ENCODE assay signal across 29 cellular contexts in genomic region chr19:464146-464545, GRCh38. TPM values are rescaled to one million over a fixed set of nuclear protein-coding genes. Genes with fewer than 3 reads are reported as not detected.
A peak's percentile ranks its signal among the peaks of the same experiment; 100 is the strongest.
DNase-seq lines count a peak whose midpoint lies in the region; ATAC-seq, FAIRE-seq and TF ChIP-seq lines count a peak whose summit lies in the region.
"Had no signal": no experiment of that assay in that cellular context is flagged by ENCODE, and none has a peak within 500 bp of the region (broad histone marks: within the 10 kb centered on the region; RNA-seq: fewer than 3 reads in every experiment).

No MANE protein-coding gene starts in this region.

- H3K4me1 ChIP-seq in HepG2 (ENCODE audit: insufficient read depth, low read length) (peaks cover 33% of the 10 kb centered on the region), right lobe of liver (peaks cover 0 to 9% (median 0%) of the 10 kb centered on the region in 4 donors), endodermal cell (ENCODE audit: control insufficient read depth, insufficient read depth, low read length) (no peaks in the 10 kb centered on the region), neuronal stem cell (ENCODE audit: control insufficient read depth in 2 of 2, insufficient read depth in 1 of 2, low read depth in 1 of 2, low read length in 2 of 2) (peaks cover 5 to 10% of the 10 kb centered on the region in 2 donors)
- H3K4me1 ChIP-seq: BE2C had no signal

- TF ChIP-seq RAD21 in HepG2 (CRISPR knock-in tag; IDR thresholded peaks at IDR 0.05) = no peak

- H3K79me1 ChIP-seq in neuronal stem cell (ENCODE audit: low read depth, low read length) = no peaks in the 10 kb centered on the region

- in situ Hi-C loops in HepG2 (cut with HindIII; ENCODE audit: extremely low pct_ligation_motif_present, low pct_unique_long_range_greater_than_20kb) = no loop called here

- H4K20me1 ChIP-seq in HepG2 (ENCODE audit: insufficient read depth, low read length) = peaks cover under 1% of the 10 kb centered on the region; the same call in 1 of the 2 replicates
- H4K20me1 ChIP-seq: BLaER1 had no signal

- peak overlapping the region; percentile 4 for H2AK5ac ChIP-seq in neuronal stem cell (ENCODE audit: low read depth, low read length)

- BruUV-seq in HepG2 (replicated peaks; lab: Mats Ljungman, UMichigan) = no TSS peak

- no peak overlapping the region for H3K18ac ChIP-seq in neuronal stem cell (ENCODE audit: low read length)

- H2BK5ac ChIP-seq in neuronal stem cell (ENCODE audit: low read length) = no peak overlapping the region

- TF ChIP-seq CTCF in HepG2 (CRISPR knock-in tag; IDR thresholded peaks at IDR 0.05) (no peak), right lobe of liver (IDR thresholded peaks at IDR 0.05) (no peak), endodermal cell (conservative IDR thresholded peaks at IDR 0.05) (no peak)

- H3K4me2 ChIP-seq in HepG2 (ENCODE audit: low read depth, low read length) (no peak overlapping the region), neuronal stem cell (ENCODE audit: insufficient read depth, low read length, poor library complexity, severe bottlenecking) (no peak overlapping the region)
- H3K4me2 ChIP-seq: BLaER1 had no signal

- H3K27me3 ChIP-seq in HepG2 (ENCODE audit: control insufficient read depth in 1 of 2, insufficient read depth in 2 of 2, low read length in 2 of 2) (peaks cover 1 to 5% of the 10 kb centered on the region in 2 experiments; a peak in 2 of 5 replicates), right lobe of liver (no peaks in the 10 kb centered on the region), endodermal cell (ENCODE audit: control insufficient read depth, insufficient read depth, low read length, poor library complexity, severe bottlenecking) (no peaks in the 10 kb centered on the region), neuronal stem cell (ENCODE audit: control insufficient read depth in 3 of 3, insufficient read depth in 3 of 3, low read depth in 1 of 3, low read length in 3 of 3) (peaks cover 0 to 28% (median 13%) of the 10 kb centered on the region in 3 experiments)
- H3K27me3 ChIP-seq: BLaER1 had no signal

- ATAC-seq in HepG2 = no peak
- ATAC-seq in right lobe of liver = no peak
- no peak for ATAC-seq in HG03108 (IDR thresholded peaks at IDR 0.05; ENCODE audit: unreplicated experiment)
- ATAC-seq: GM12878 had no signal

- H3K23ac ChIP-seq in neuronal stem cell (ENCODE audit: low read depth, low read length, poor library complexity) = no peak overlapping the region

- no peak overlapping the region for H4K8ac ChIP-seq in neuronal stem cell (ENCODE audit: low read depth, low read length)

- TF ChIP-seq POLR2A in HepG2 (IDR thresholded peaks at IDR 0.05; ENCODE audit: insufficient read depth in 1 of 2, low read depth in 2 of 2, low read length in 2 of 2) (no peak), right lobe of liver (IDR thresholded peaks at IDR 0.05) (no peak)

- CTCF ChIA-PET in HepG2 (lab: Yijun Ruan, JAX; ENCODE audit: low intra/inter-chr PET ratio, low total read pairs) = no interaction called here

- no peak for TF ChIP-seq EP300 in HepG2 (IDR thresholded peaks at IDR 0.05; ENCODE audit: low read depth in 2 of 2, low read length in 2 of 2)
- no peak for TF ChIP-seq EP300 in HepG2 (CRISPR knock-in tag; IDR thresholded peaks at IDR 0.05; ENCODE audit: borderline replicate concordance)

- POLR2A ChIA-PET in HepG2 (lab: Yijun Ruan, JAX) = no interaction called here

- H3K9ac ChIP-seq in HepG2 (ENCODE audit: insufficient read depth, low read depth, low read length) (0 out of 2 replicates have a peak overlapping the region, but pooled peaks have one; percentile 8), endodermal cell (ENCODE audit: extremely low read depth, low read length, poor library complexity, severe bottlenecking) (no peak overlapping the region), neuronal stem cell (ENCODE audit: low read depth, low read length, poor library complexity) (no peak overlapping the region)
- H3K9ac ChIP-seq: BLaER1 had no signal

- peaks cover 3% of the 10 kb centered on the region for H3K4me1 Mint-ChIP-seq in endodermal cell

- no peak overlapping the region for H3K27ac Mint-ChIP-seq in endodermal cell
- H3K27ac Mint-ChIP-seq: CD4-positive, alpha-beta memory T cell; CD8-positive, alpha-beta memory T cell had no signal

- DNase-seq in HepG2 (ENCODE audit: low spot score) (no peak), right lobe of liver (no peak), endodermal cell (peak; percentile 38), neuronal stem cell (ENCODE audit: low spot score) (no peak), substantia nigra (lab: John Stamatoyannopoulos, UW) (no peak)
- DNase-seq: 8988T; ACHN; BE2C; C1 segment of cervical spinal cord; CD4-positive, alpha-beta memory T cell; CD4-positive, CD25-positive, alpha-beta regulatory T cell; CD8-positive, alpha-beta memory T cell; COR-L47; DMS 273 treated with DMSO at 0.1 percent for 48 hours; DMS153; DMS53; DMS79; DND-41; EL; GDM1 had no signal

- H3K27me3 Mint-ChIP-seq in endodermal cell (ENCODE audit: insufficient read depth) = peaks cover 12% of the 10 kb centered on the region

- H3K4me3 ChIP-seq in HepG2 (replicated peaks in 1 of 3; ENCODE audit: insufficient read depth in 1 of 3, low read depth in 2 of 3, low read length in 3 of 3) (no peak overlapping the region; a peak in 1 of 6 replicates), right lobe of liver (no peak overlapping the region), endodermal cell (ENCODE audit: low read length) (no peak overlapping the region), neuronal stem cell (ENCODE audit: low read length in 2 of 2) (no peak overlapping the region)
- H3K4me3 ChIP-seq: BLaER1, GM12878 had no signal

- H4K91ac ChIP-seq in neuronal stem cell (ENCODE audit: low read depth, low read length, poor library complexity) = no peak overlapping the region

- H3K4ac ChIP-seq in neuronal stem cell (ENCODE audit: low read length) = no peak overlapping the region

- H3K36me3 ChIP-seq in HepG2 (replicated peaks in 1 of 2; ENCODE audit: control insufficient read depth in 1 of 2, insufficient read depth in 2 of 2, low read length in 2 of 2) (no peaks in the 10 kb centered on the region), right lobe of liver (no peaks in the 10 kb centered on the region), endodermal cell (ENCODE audit: control insufficient read depth, insufficient read depth, low read length) (no peaks in the 10 kb centered on the region), neuronal stem cell (replicated peaks in 1 of 2; ENCODE audit: control insufficient read depth in 2 of 2, insufficient read depth in 2 of 2, low read length in 2 of 2) (no peaks in the 10 kb centered on the region)
- H3K36me3 ChIP-seq: BE2C, BLaER1 had no signal

- H2AFZ ChIP-seq in HepG2 (ENCODE audit: low read length) (no peak overlapping the region), neuronal stem cell (ENCODE audit: low read length) (no peak overlapping the region)

- intact Hi-C loops in HepG2 (cut with micrococcal nuclease; ENCODE audit: unreplicated experiment) (no loop called here), right lobe of liver (cut with DNase I) (no loop called here)

- FAIRE-seq in HepG2 (lab: Jason Lieb, UNC) = no peak
- FAIRE-seq: A204.1, GM12878, GM12892, GM18507 had no signal

- no peaks in the 10 kb centered on the region for H3K9me3 ChIP-seq in HepG2 (ENCODE audit: low read length)
- H3K9me3 ChIP-seq in right lobe of liver = no peaks in the 10 kb centered on the region
- H3K9me3 ChIP-seq in endodermal cell (ENCODE audit: control insufficient read depth, low read length) = no peaks in the 10 kb centered on the region
- no peaks in the 10 kb centered on the region for H3K9me3 ChIP-seq in neuronal stem cell (replicated peaks in 1 of 2; ENCODE audit: control insufficient read depth in 2 of 2, insufficient read depth in 1 of 2, low read depth in 1 of 2, low read length in 2 of 2)
- H3K9me3 ChIP-seq: BE2C had no signal

- no peaks in the 10 kb centered on the region for H3K9me3 Mint-ChIP-seq in endodermal cell
- H3K9me3 Mint-ChIP-seq: CD4-positive, alpha-beta memory T cell had no signal

- no peaks in the 10 kb centered on the region for H3K36me3 Mint-ChIP-seq in endodermal cell (ENCODE audit: low read depth)
- H3K36me3 Mint-ChIP-seq: CD14-positive monocyte; CD4-positive, alpha-beta memory T cell; CD4-positive, CD25-positive, alpha-beta regulatory T cell; CD8-positive, alpha-beta memory T cell had no signal

- peak overlapping the region; percentile 98 for H2BK15ac ChIP-seq in neuronal stem cell (ENCODE audit: low read length)

- no peaks in the 10 kb centered on the region for H3K79me2 ChIP-seq in HepG2 (ENCODE audit: insufficient read depth, low read length)

- H2BK120ac ChIP-seq in neuronal stem cell (ENCODE audit: low read depth, low read length) = no peak overlapping the region

- H3K27ac ChIP-seq in HepG2 (ENCODE audit: extremely low read length, insufficient read depth, low read length) (no peak overlapping the region), right lobe of liver (no peak overlapping the region), endodermal cell (ENCODE audit: low read depth, low read length) (no peak overlapping the region), neuronal stem cell (replicated peaks; ENCODE audit: low read length) (no peak overlapping the region), substantia nigra (ENCODE audit: low read depth, low read length, poor library complexity, severe bottlenecking) (no peak overlapping the region)
- H3K27ac ChIP-seq: BLaER1 had no signal

- H2BK12ac ChIP-seq in neuronal stem cell (ENCODE audit: low read length) = peak overlapping the region; percentile 24

- H3K4me3 Mint-ChIP-seq in endodermal cell = no peak overlapping the region
- H3K4me3 Mint-ChIP-seq: CD14-positive monocyte; CD4-positive, alpha-beta memory T cell; CD4-positive, CD25-positive, alpha-beta regulatory T cell; CD8-positive, alpha-beta memory T cell had no signal

- no peak overlapping the region for H3K14ac ChIP-seq in neuronal stem cell (ENCODE audit: low read length)

- WGBS in HepG2 (ENCODE audit: low lambda C conversion rate) = 56% methylated on average over 7 of the region's 11 CpGs
- no CpG with 5 or more reads among the region's 11 CpGs for WGBS in right lobe of liver (ENCODE audit: insufficient coverage, low coverage, low lambda C conversion rate, missing lambda C conversion rate)
- 95 to 98% methylated on average over 7 to 11 of the region's 11 CpGs for WGBS in endodermal cell (ENCODE audit: insufficient coverage in 1 of 2, insufficient read length in 1 of 2), 2 experiments
- no CpG with 5 or more reads among the region's 11 CpGs for WGBS in neuronal stem cell (ENCODE audit: extremely low coverage in 2 of 2, insufficient read length in 2 of 2, insufficient replicate concordance in 1 of 2), 2 donors

RNA-seq across cellular contexts. Expression of gene SHC2, which starts 3.3 kb away (rescaled TPM):
- total RNA-seq in HepG2 (2016; rRNA removed; fragmentation: Illumina TruSeq; extraction: Trizol) = 4.8 and 9.0 TPM in 2 replicates
- total RNA-seq in HepG2 (2016; cell fraction: cytosol; rRNA removed; fragmentation: Illumina TruSeq; extraction: Trizol; ENCODE audit: low read depth) = 11.0 and 12.0 TPM in 2 replicates
- total RNA-seq in HepG2 (2016; cell fraction: insoluble cytoplasmic fraction; rRNA removed; fragmentation: Illumina TruSeq; extraction: Trizol) = 3.9 and 8.8 TPM in 2 replicates
- 12.6 and 14.2 TPM in 2 replicates for total RNA-seq in HepG2 (2016; cell fraction: membrane; rRNA removed; fragmentation: Illumina TruSeq; extraction: Trizol)
- total RNA-seq in HepG2 (2016; cell fraction: nucleus; rRNA removed; fragmentation: Illumina TruSeq; extraction: Trizol) = 7.1 and 9.7 TPM in 2 replicates
- polyA plus RNA-seq in HepG2 (2011; rRNA removed) = 18.3 and 35.8 TPM in 2 replicates
- polyA plus RNA-seq in HepG2 (2011; cell fraction: cytosol; rRNA removed) = 12.4 and 18.0 TPM in 2 replicates
- 247 and 276 TPM in 2 replicates for polyA plus RNA-seq in HepG2 (2011; cell fraction: nucleus; rRNA removed)
- 21.5 and 36.3 TPM in 2 replicates for polyA plus RNA-seq in HepG2 (2012)
- 11.4 and 12.5 TPM in 2 replicates for polyA plus RNA-seq in HepG2 (2016; cell fraction: cytosol; fragmentation: Illumina TruSeq; extraction: Trizol; ENCODE audit: low read depth)
- polyA plus RNA-seq in HepG2 (2016; cell fraction: insoluble cytoplasmic fraction; fragmentation: Illumina TruSeq; extraction: Trizol; ENCODE audit: low read depth) = 4.7 and 5.3 TPM in 2 replicates
- polyA plus RNA-seq in HepG2 (2016; cell fraction: membrane; fragmentation: Illumina TruSeq; extraction: Trizol; ENCODE audit: low read depth) = 13.0 and 14.2 TPM in 2 replicates
- 30.5 and 30.9 TPM in 2 replicates for polyA plus RNA-seq in HepG2 (2016; cell fraction: nucleus; fragmentation: Illumina TruSeq; extraction: Trizol; ENCODE audit: insufficient read depth, low read depth)
- polyA minus RNA-seq in HepG2 (2011; rRNA and poly(A)+ RNA removed; ENCODE audit: low replicate concordance) = 39.0 TPM in 1 of 2 replicates, not detected in the other
- 11.5 and 24.1 TPM in 2 replicates for polyA minus RNA-seq in HepG2 (2011; cell fraction: cytosol; rRNA and poly(A)+ RNA removed)
- 14.5 and 16.0 TPM in 2 replicates for polyA minus RNA-seq in HepG2 (2011; cell fraction: nucleus; rRNA and poly(A)+ RNA removed)
- total RNA-seq in right lobe of liver = 10 to 100 TPM; 48.4 to 69.9 (median 59.1) TPM
- 10 to 100 TPM; 56.5 to 93.0 TPM for total RNA-seq in endodermal cell
- polyA plus RNA-seq in endodermal cell (2013, experiment 1 of 2) = 47.1 TPM
- polyA plus RNA-seq in endodermal cell (2013, experiment 2 of 2) = 32.8 TPM
- polyA plus RNA-seq in neuronal stem cell (2013, experiment 1 of 2) = 29.6 TPM
- polyA plus RNA-seq in neuronal stem cell (2013, experiment 2 of 2) = 28.3 TPM
- total RNA-seq: CD4-positive, CD25-positive, alpha-beta regulatory T cell had no signal
- polyA plus RNA-seq: CD14-positive monocyte; CD4-positive, alpha-beta memory T cell; CD4-positive, CD25-positive, alpha-beta regulatory T cell; CD8-positive, alpha-beta memory T cell; GM12878 had no signal

RNA-seq across cellular contexts. Expression of gene MADCAM1, which starts 32.1 kb away (rescaled TPM):
- 0.21 and 0.33 TPM in 2 replicates for total RNA-seq in HepG2 (2016; rRNA removed; fragmentation: Illumina TruSeq; extraction: Trizol)
- total RNA-seq in HepG2 (2016; cell fraction: cytosol; rRNA removed; fragmentation: Illumina TruSeq; extraction: Trizol; ENCODE audit: low read depth) = 0.30 and 0.44 TPM in 2 replicates
- 0.30 TPM in 1 of 2 replicates, not detected in the other for total RNA-seq in HepG2 (2016; cell fraction: insoluble cytoplasmic fraction; rRNA removed; fragmentation: Illumina TruSeq; extraction: Trizol)
- 0.37 and 0.45 TPM in 2 replicates for total RNA-seq in HepG2 (2016; cell fraction: membrane; rRNA removed; fragmentation: Illumina TruSeq; extraction: Trizol)
- 0.22 TPM in 1 of 2 replicates, not detected in the other for total RNA-seq in HepG2 (2016; cell fraction: nucleus; rRNA removed; fragmentation: Illumina TruSeq; extraction: Trizol)
- polyA plus RNA-seq in HepG2 (2011; rRNA removed) = 0.29 and 0.39 TPM in 2 replicates
- 0.42 and 0.60 TPM in 2 replicates for polyA plus RNA-seq in HepG2 (2011; cell fraction: cytosol; rRNA removed)
- polyA plus RNA-seq in HepG2 (2011; cell fraction: nucleus; rRNA removed) = 1.9 and 2.3 TPM in 2 replicates
- 1.7 and 2.3 TPM in 2 replicates for polyA plus RNA-seq in HepG2 (2012)
- polyA plus RNA-seq in HepG2 (2016; cell fraction: cytosol; fragmentation: Illumina TruSeq; extraction: Trizol; ENCODE audit: low read depth) = 0.62 and 0.89 TPM in 2 replicates
- polyA plus RNA-seq in HepG2 (2016; cell fraction: insoluble cytoplasmic fraction; fragmentation: Illumina TruSeq; extraction: Trizol; ENCODE audit: low read depth) = 0.33 and 0.51 TPM in 2 replicates
- 0.74 and 0.99 TPM in 2 replicates for polyA plus RNA-seq in HepG2 (2016; cell fraction: membrane; fragmentation: Illumina TruSeq; extraction: Trizol; ENCODE audit: low read depth)
- polyA plus RNA-seq in HepG2 (2016; cell fraction: nucleus; fragmentation: Illumina TruSeq; extraction: Trizol; ENCODE audit: insufficient read depth, low read depth) = 0.89 and 1.4 TPM in 2 replicates
- 1.1 TPM in 1 of 2 replicates, not detected in the other for polyA minus RNA-seq in HepG2 (2011; rRNA and poly(A)+ RNA removed; ENCODE audit: low replicate concordance)
- 0.62 and 0.89 TPM in 2 replicates for polyA minus RNA-seq in HepG2 (2011; cell fraction: cytosol; rRNA and poly(A)+ RNA removed)
- polyA minus RNA-seq in HepG2 (2011; cell fraction: nucleus; rRNA and poly(A)+ RNA removed) = 0.26 and 0.75 TPM in 2 replicates
- total RNA-seq in right lobe of liver = under 1 TPM; 0.11 to 0.69 (median 0.31) TPM
- 1 to 10 TPM in 1 of 2 donors, under 1 TPM in 1; 0.46 to 1.5 TPM for total RNA-seq in endodermal cell
- 0.85 TPM for polyA plus RNA-seq in endodermal cell (2013, experiment 1 of 2)
- polyA plus RNA-seq in endodermal cell (2013, experiment 2 of 2) = 0.54 TPM
- 0.89 TPM for polyA plus RNA-seq in neuronal stem cell (2013, experiment 1 of 2)
- polyA plus RNA-seq in neuronal stem cell (2013, experiment 2 of 2) = 0.91 TPM
- total RNA-seq: Daoy had no signal
- polyA plus RNA-seq: AG04450, CD14-positive monocyte had no signal

RNA-seq across cellular contexts. Expression of gene TPGS1, which starts 43.2 kb away (rescaled TPM):
- total RNA-seq in HepG2 (2016; rRNA removed; fragmentation: Illumina TruSeq; extraction: Trizol) (4.2 and 6.2 TPM in 2 replicates), right lobe of liver (10 to 100 TPM in 3 of 6 experiments, 1 to 10 TPM in 3; 8.2 to 42.2 (median 10.3) TPM), endodermal cell (10 to 100 TPM; 11.7 to 13.0 TPM)
- total RNA-seq in HepG2 (2016; cell fraction: cytosol; rRNA removed; fragmentation: Illumina TruSeq; extraction: Trizol; ENCODE audit: low read depth) = 4.1 and 5.0 TPM in 2 replicates
- 3.9 and 5.0 TPM in 2 replicates for total RNA-seq in HepG2 (2016; cell fraction: insoluble cytoplasmic fraction; rRNA removed; fragmentation: Illumina TruSeq; extraction: Trizol)
- total RNA-seq in HepG2 (2016; cell fraction: membrane; rRNA removed; fragmentation: Illumina TruSeq; extraction: Trizol) = 4.2 and 4.9 TPM in 2 replicates
- 2.4 and 3.4 TPM in 2 replicates for total RNA-seq in HepG2 (2016; cell fraction: nucleus; rRNA removed; fragmentation: Illumina TruSeq; extraction: Trizol)
- polyA plus RNA-seq in HepG2 (2011; rRNA removed) = 1.1 and 2.0 TPM in 2 replicates
- polyA plus RNA-seq in HepG2 (2011; cell fraction: cytosol; rRNA removed) = 1.7 and 4.3 TPM in 2 replicates
- 3.3 and 3.7 TPM in 2 replicates for polyA plus RNA-seq in HepG2 (2011; cell fraction: nucleus; rRNA removed)
- 1.0 and 2.2 TPM in 2 replicates for polyA plus RNA-seq in HepG2 (2012)
- 2.0 and 2.2 TPM in 2 replicates for polyA plus RNA-seq in HepG2 (2016; cell fraction: cytosol; fragmentation: Illumina TruSeq; extraction: Trizol; ENCODE audit: low read depth)
- polyA plus RNA-seq in HepG2 (2016; cell fraction: insoluble cytoplasmic fraction; fragmentation: Illumina TruSeq; extraction: Trizol; ENCODE audit: low read depth) = 3.3 and 4.8 TPM in 2 replicates
- polyA plus RNA-seq in HepG2 (2016; cell fraction: membrane; fragmentation: Illumina TruSeq; extraction: Trizol; ENCODE audit: low read depth) = 2.0 and 2.2 TPM in 2 replicates
- 3.1 and 4.1 TPM in 2 replicates for polyA plus RNA-seq in HepG2 (2016; cell fraction: nucleus; fragmentation: Illumina TruSeq; extraction: Trizol; ENCODE audit: insufficient read depth, low read depth)
- 2.3 and 2.8 TPM in 2 replicates for polyA minus RNA-seq in HepG2 (2011; rRNA and poly(A)+ RNA removed; ENCODE audit: low replicate concordance)
- polyA minus RNA-seq in HepG2 (2011; cell fraction: cytosol; rRNA and poly(A)+ RNA removed) = 1.4 and 1.8 TPM in 2 replicates
- 2.1 and 2.3 TPM in 2 replicates for polyA minus RNA-seq in HepG2 (2011; cell fraction: nucleus; rRNA and poly(A)+ RNA removed)
- polyA plus RNA-seq in endodermal cell (2013, experiment 1 of 2) = 12.3 TPM
- polyA plus RNA-seq in endodermal cell (2013, experiment 2 of 2) = 13.8 TPM
- 6.3 TPM for polyA plus RNA-seq in neuronal stem cell (2013, experiment 1 of 2)
- 6.2 TPM for polyA plus RNA-seq in neuronal stem cell (2013, experiment 2 of 2)

RNA-seq across cellular contexts. Expression of gene C2CD4C, which starts 55.2 kb away (rescaled TPM):
- not detected in 2 replicates for total RNA-seq in HepG2 (2016; rRNA removed; fragmentation: Illumina TruSeq; extraction: Trizol)
- not detected in 2 replicates for total RNA-seq in HepG2 (2016; cell fraction: cytosol; rRNA removed; fragmentation: Illumina TruSeq; extraction: Trizol; ENCODE audit: low read depth)
- not detected in 2 replicates for total RNA-seq in HepG2 (2016; cell fraction: insoluble cytoplasmic fraction; rRNA removed; fragmentation: Illumina TruSeq; extraction: Trizol)
- total RNA-seq in HepG2 (2016; cell fraction: membrane; rRNA removed; fragmentation: Illumina TruSeq; extraction: Trizol) = not detected in 2 replicates
- total RNA-seq in HepG2 (2016; cell fraction: nucleus; rRNA removed; fragmentation: Illumina TruSeq; extraction: Trizol) = not detected in 2 replicates
- polyA plus RNA-seq in HepG2 (2011; rRNA removed) = not detected in 2 replicates
- not detected in 2 replicates for polyA plus RNA-seq in HepG2 (2011; cell fraction: cytosol; rRNA removed)
- polyA plus RNA-seq in HepG2 (2011; cell fraction: nucleus; rRNA removed) = 0.16 and 0.36 TPM in 2 replicates
- polyA plus RNA-seq in HepG2 (2012) = 0.12 TPM in 1 of 2 replicates, not detected in the other
- not detected in 2 replicates for polyA plus RNA-seq in HepG2 (2016; cell fraction: cytosol; fragmentation: Illumina TruSeq; extraction: Trizol; ENCODE audit: low read depth)
- polyA plus RNA-seq in HepG2 (2016; cell fraction: insoluble cytoplasmic fraction; fragmentation: Illumina TruSeq; extraction: Trizol; ENCODE audit: low read depth) = not detected in 2 replicates
- not detected in 2 replicates for polyA plus RNA-seq in HepG2 (2016; cell fraction: membrane; fragmentation: Illumina TruSeq; extraction: Trizol; ENCODE audit: low read depth)
- not detected in 2 replicates for polyA plus RNA-seq in HepG2 (2016; cell fraction: nucleus; fragmentation: Illumina TruSeq; extraction: Trizol; ENCODE audit: insufficient read depth, low read depth)
- not detected in 2 replicates for polyA minus RNA-seq in HepG2 (2011; rRNA and poly(A)+ RNA removed; ENCODE audit: low replicate concordance)
- not detected in 2 replicates for polyA minus RNA-seq in HepG2 (2011; cell fraction: cytosol; rRNA and poly(A)+ RNA removed)
- not detected in 2 replicates for polyA minus RNA-seq in HepG2 (2011; cell fraction: nucleus; rRNA and poly(A)+ RNA removed)
- total RNA-seq in right lobe of liver = 1 to 10 TPM in 1 of 6 experiments, under 1 TPM in 5; 0.12 to 2.0 (median 0.44) TPM
- total RNA-seq in endodermal cell = 10 to 100 TPM in 1 of 2 donors, 1 to 10 TPM in 1; 5.6 to 25.0 TPM
- polyA plus RNA-seq in endodermal cell (2013, experiment 1 of 2) = 20.2 TPM
- polyA plus RNA-seq in endodermal cell (2013, experiment 2 of 2) = 16.2 TPM
- polyA plus RNA-seq in neuronal stem cell (2013, experiment 1 of 2) = 13.6 TPM
- polyA plus RNA-seq in neuronal stem cell (2013, experiment 2 of 2) = 12.7 TPM
- total RNA-seq: CD4-positive, alpha-beta memory T cell; CD4-positive, CD25-positive, alpha-beta regulatory T cell; CD8-positive, alpha-beta memory T cell; Daoy; GM12878 had no signal
- polyA plus RNA-seq: CD14-positive monocyte; CD4-positive, alpha-beta memory T cell; CD4-positive, CD25-positive, alpha-beta regulatory T cell; CD8-positive, alpha-beta memory T cell; GM12878 had no signal
